Comparison of ENCODE assay signal across 8 cellular contexts in the genomic region with DNA sequence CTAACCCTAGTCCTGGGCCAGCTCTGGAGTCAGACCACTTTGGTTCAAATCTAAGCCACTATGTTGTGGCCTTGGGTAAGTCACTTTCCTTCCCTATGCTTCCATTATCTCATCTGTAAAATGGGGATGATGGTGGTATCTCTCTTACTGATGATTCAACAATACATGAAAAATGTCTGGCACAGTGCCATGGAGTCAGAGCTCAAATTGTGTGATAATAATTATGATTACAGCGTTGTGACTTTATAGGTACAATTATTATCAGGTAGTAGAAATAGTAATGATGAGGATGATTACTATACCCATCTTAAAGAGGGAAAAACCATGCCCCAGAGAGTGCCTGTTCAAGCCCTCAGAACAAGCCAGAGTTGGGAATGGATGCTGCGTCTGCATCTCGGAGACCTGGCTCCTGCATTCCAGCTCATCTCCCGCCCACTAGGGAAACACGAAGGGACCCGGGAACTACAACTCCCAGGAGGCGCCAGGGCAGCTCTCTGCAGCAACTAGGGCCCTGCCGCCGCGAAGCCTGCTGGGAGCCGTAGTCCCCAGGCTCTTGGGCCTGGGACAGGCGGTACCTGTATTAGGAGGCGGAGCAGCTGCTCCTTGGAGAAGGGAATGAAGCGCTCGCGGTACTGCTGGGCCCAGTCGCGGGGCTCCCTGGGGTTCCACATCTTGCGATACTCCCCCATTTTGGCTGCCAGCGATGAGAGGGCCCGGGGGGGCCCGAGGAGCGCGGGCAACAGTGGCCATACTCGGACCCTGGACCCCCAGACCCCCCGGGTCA. TPM values are rescaled to one million over a fixed set of nuclear protein-coding genes. Genes with fewer than 3 reads are reported as not detected.
A peak's percentile ranks its signal among the peaks of the same experiment; 100 is the strongest.
DNase-seq lines count a peak whose midpoint lies in the region; ATAC-seq and TF ChIP-seq lines count a peak whose summit lies in the region.

No MANE protein-coding gene starts in this region.

- no peaks in the 10 kb centered on the region for H3K9me3 ChIP-seq in left ventricle myocardium inferior (replicated peaks)
- no peaks in the 10 kb centered on the region for H3K9me3 ChIP-seq in upper lobe of right lung

- intact Hi-C loops in left ventricle myocardium inferior (cut with micrococcal nuclease), result no loop called here
- intact Hi-C loops in posterior vena cava (cut with DNase I), result no loop called here
- intact Hi-C loops in upper lobe of right lung (cut with DNase I), result no loop called here

- TF ChIP-seq CTCF in GM12875 (IDR thresholded peaks at IDR 0.05; ENCODE audit: borderline replicate concordance, insufficient read depth, low read depth, low read length), result no peak
- TF ChIP-seq CTCF in left ventricle myocardium inferior (IDR thresholded peaks at IDR 0.05; ENCODE audit: borderline replicate concordance), result no peak
- no peak for TF ChIP-seq CTCF in upper lobe of right lung (IDR thresholded peaks at IDR 0.05)

- H3K4me1 ChIP-seq in left ventricle myocardium inferior (peaks cover 11% of the 10 kb centered on the region), upper lobe of right lung (peaks cover 5% of the 10 kb centered on the region)

- DNase-seq in NCI-H1694 (lab: John Stamatoyannopoulos, UW) (peak; percentile 98), T-helper 2 cell (peak; percentile 77 to 95 (median 83)), left ventricle myocardium inferior (peak; percentile 97), posterior vena cava (ENCODE audit: low spot score) (peak; percentile 98), upper lobe of right lung (peak; percentile 98)

- H3K27ac ChIP-seq in angular gyrus (ENCODE audit: low read depth, low read length) (peak overlapping the region; percentile 99), left ventricle myocardium inferior (replicated peaks) (peak overlapping the region; percentile 95), upper lobe of right lung (peak overlapping the region; percentile 90)

- ATAC-seq in HG02870 (IDR thresholded peaks at IDR 0.05; ENCODE audit: unreplicated experiment), result peak; percentile 41
- ATAC-seq in upper lobe of right lung, result peak; percentile 92

- H3K36me3 ChIP-seq in left ventricle myocardium inferior (peaks cover 10% of the 10 kb centered on the region), upper lobe of right lung (no peaks in the 10 kb centered on the region)

- no peaks in the 10 kb centered on the region for H3K27me3 ChIP-seq in left ventricle myocardium inferior (ENCODE audit: low read depth)
- H3K27me3 ChIP-seq in upper lobe of right lung, result no peaks in the 10 kb centered on the region

- H3K4me3 ChIP-seq in GM12875 (ENCODE audit: low read depth, low read length) (peak overlapping the region; percentile 65), left ventricle myocardium inferior (peak overlapping the region; percentile 79), upper lobe of right lung (peak overlapping the region; percentile 67)

RNA-seq across cellular contexts. Expression of a gene that starts 0.8 kb away (rescaled TPM):
- 108 TPM for total RNA-seq in left ventricle myocardium inferior
- 1 to 10 TPM; 5.0 to 6.3 TPM for total RNA-seq in posterior vena cava
- 10.7 TPM for total RNA-seq in upper lobe of right lung

RNA-seq across cellular contexts. Expression of a gene that starts 1.3 kb away (rescaled TPM):
- not detected for total RNA-seq in left ventricle myocardium inferior
- total RNA-seq in posterior vena cava, result not detected
- not detected for total RNA-seq in upper lobe of right lung

RNA-seq across cellular contexts. Expression of a gene that starts 28.4 kb away (rescaled TPM):
- total RNA-seq in left ventricle myocardium inferior (68.4 TPM), posterior vena cava (100 to 1,000 TPM in 1 of 2 donors, 10 to 100 TPM in 1; 94.6 to 111 TPM), upper lobe of right lung (138 TPM)

RNA-seq across cellular contexts. Expression of a gene that starts 30.6 kb away (rescaled TPM):
- total RNA-seq in left ventricle myocardium inferior, result 0.30 TPM
- total RNA-seq in posterior vena cava, result 1 to 10 TPM in 1 of 2 donors, under 1 TPM in 1; 0.71 to 2.3 TPM
- 0.61 TPM for total RNA-seq in upper lobe of right lung

RNA-seq across cellular contexts. Expression of a gene that starts 37.6 kb away (rescaled TPM):
- total RNA-seq in left ventricle myocardium inferior, result 32.1 TPM
- 100 to 1,000 TPM; 120 to 297 TPM for total RNA-seq in posterior vena cava
- 87.8 TPM for total RNA-seq in upper lobe of right lung

Comparison
In these comparisons a context has a peak if more than half of its experiments do, and no peak if none do; other contexts are left out.
1. Peak in every context shown above with its lines: DNase-seq, ATAC-seq, H3K4me3 ChIP-seq and H3K27ac ChIP-seq.